8 cellular contexts compared by ENCODE assay signal in the genomic region with DNA sequence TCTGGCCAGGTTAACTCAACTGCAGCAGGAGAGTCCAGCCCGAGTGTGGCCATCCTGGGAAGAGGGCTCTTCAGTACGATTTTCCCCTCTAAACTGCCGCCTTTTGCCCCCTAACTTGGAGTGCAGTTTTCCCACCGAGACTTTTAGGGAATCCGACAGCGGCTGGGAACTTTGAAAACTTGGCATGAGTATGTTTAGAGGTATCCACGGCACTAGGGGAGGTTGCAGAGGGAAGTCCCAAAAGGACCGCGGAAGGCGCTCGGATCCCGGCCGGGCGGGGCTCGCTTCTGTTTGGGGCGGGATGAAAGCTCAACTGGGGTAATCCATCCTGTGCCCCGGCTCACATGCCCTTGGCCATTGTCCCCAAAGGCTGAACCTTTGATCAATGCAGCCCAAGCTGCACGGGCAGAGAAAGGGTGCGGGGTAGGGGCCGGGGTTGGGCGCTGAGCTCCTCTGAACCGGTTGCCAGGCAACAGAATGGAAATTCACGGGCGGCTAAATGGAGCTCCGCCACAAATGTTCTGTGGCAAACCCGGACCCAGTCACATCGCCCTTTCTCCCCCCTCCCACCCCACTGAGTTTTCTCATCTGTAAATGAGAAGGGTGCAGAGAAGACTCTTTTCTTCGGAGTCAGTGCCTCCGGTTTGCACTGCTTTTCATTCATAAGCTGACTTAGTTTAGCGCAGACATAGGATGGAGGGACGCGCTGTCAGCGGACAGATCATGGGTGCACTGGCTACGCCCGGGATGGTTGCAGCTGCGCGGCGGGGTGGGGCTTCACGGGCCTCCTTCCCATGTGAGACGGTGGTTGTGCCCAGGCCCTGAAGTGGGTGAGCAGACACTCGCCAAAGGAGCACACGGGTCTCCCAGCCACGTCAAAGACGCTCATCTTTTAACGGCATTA. TPM values are rescaled to one million over a fixed set of nuclear protein-coding genes. Genes with fewer than 3 reads are reported as not detected.
DNase-seq lines count a peak whose midpoint lies in the region; ATAC-seq and TF ChIP-seq lines count a peak whose summit lies in the region.

No MANE protein-coding gene starts in this region.

- POLR2A ChIA-PET in CD8-positive, alpha-beta T cell (lab: Charles Lee): no interaction called here
- POLR2A ChIA-PET in WTC11 (lab: Charles Lee): interaction anchor here (0.6 kb wide), 1 partner anchor 185 kb away, joined by 5 read pairs; no protein-coding TSS in a partner anchor

- peaks cover 10% of the 10 kb centered on the region for H3K4me1 ChIP-seq in CD8-positive, alpha-beta T cell (ENCODE audit: insufficient read depth, low read length)
- peaks cover 32% of the 10 kb centered on the region for H3K4me1 ChIP-seq in neuron (ENCODE audit: insufficient read depth, low read length)

- H3K9me3 Mint-ChIP-seq in CD8-positive, alpha-beta T cell: no peaks in the 10 kb centered on the region
- H3K9me3 Mint-ChIP-seq in HFFc6 (no peaks in the 10 kb centered on the region), WTC11 (no peaks in the 10 kb centered on the region)

- no peaks in the 10 kb centered on the region for H3K9me3 ChIP-seq in CD8-positive, alpha-beta T cell (ENCODE audit: low read length)
- no peaks in the 10 kb centered on the region for H3K9me3 ChIP-seq in neuron (ENCODE audit: low read length)

- peak overlapping the region; percentile 64 for H3K4me3 Mint-ChIP-seq in CD8-positive, alpha-beta T cell
- H3K4me3 Mint-ChIP-seq in HFFc6 (peak overlapping the region; percentile 83), WTC11 (peak overlapping the region; percentile 67)

- H3K36me3 ChIP-seq in CD8-positive, alpha-beta T cell (ENCODE audit: insufficient read depth, low read length): no peaks in the 10 kb centered on the region
- no peaks in the 10 kb centered on the region for H3K36me3 ChIP-seq in neuron (ENCODE audit: insufficient read depth, low read length)

- peaks cover 22% of the 10 kb centered on the region for H3K27me3 ChIP-seq in CD8-positive, alpha-beta T cell (ENCODE audit: insufficient read depth, low read length)
- H3K27me3 ChIP-seq in neuron (ENCODE audit: insufficient read depth, low read length): peaks cover 64% of the 10 kb centered on the region

- H3K4me3 ChIP-seq in CD8-positive, alpha-beta T cell (ENCODE audit: low read depth, low read length): peak overlapping the region; percentile 27
- H3K4me3 ChIP-seq in foreskin fibroblast (ENCODE audit: low read depth in 1 of 2, low read length in 2 of 2) (peak overlapping the region; percentile 26 to 44), neuron (ENCODE audit: low read length) (peak overlapping the region; percentile 38)

- H3K27ac Mint-ChIP-seq in CD8-positive, alpha-beta T cell: no peak overlapping the region
- no peak overlapping the region for H3K27ac Mint-ChIP-seq in HFFc6
- no peak overlapping the region for H3K27ac Mint-ChIP-seq in WTC11

- H3K27me3 Mint-ChIP-seq in CD8-positive, alpha-beta T cell (ENCODE audit: low read depth): peaks cover 60% of the 10 kb centered on the region
- peaks cover 21% of the 10 kb centered on the region for H3K27me3 Mint-ChIP-seq in HFFc6 (ENCODE audit: insufficient read depth)
- H3K27me3 Mint-ChIP-seq in WTC11 (ENCODE audit: low read depth): peaks cover 76% of the 10 kb centered on the region

- H3K4me1 Mint-ChIP-seq in CD8-positive, alpha-beta T cell (ENCODE audit: low read depth): peaks cover 20% of the 10 kb centered on the region
- H3K4me1 Mint-ChIP-seq in HFFc6 (ENCODE audit: low read depth): peaks cover 36% of the 10 kb centered on the region
- peaks cover 37% of the 10 kb centered on the region for H3K4me1 Mint-ChIP-seq in WTC11

- intact Hi-C loops in CD8-positive, alpha-beta T cell (cut with DNase I, micrococcal nuclease): no loop called here

- H2AFZ ChIP-seq in neuron (ENCODE audit: low read depth, low read length): peak overlapping the region; percentile 63

- no peak for TF ChIP-seq CTCF in CD8-positive, alpha-beta T cell (IDR thresholded peaks at IDR 0.05)
- no peak for TF ChIP-seq CTCF in HFFc6 (IDR thresholded peaks at IDR 0.05)
- TF ChIP-seq CTCF in WTC11 (IDR thresholded peaks at IDR 0.05): no peak
- no peak for TF ChIP-seq CTCF in foreskin fibroblast (IDR thresholded peaks at IDR 0.05; ENCODE audit: low read depth, low read length)

- no peak for ATAC-seq in CD8-positive, alpha-beta T cell
- ATAC-seq in WTC11: peak; percentile 23
- ATAC-seq in HG02981 (IDR thresholded peaks at IDR 0.05; ENCODE audit: unreplicated experiment): no peak
- no peak for ATAC-seq in esophagus mucosa

- CTCF ChIA-PET in CD8-positive, alpha-beta T cell (lab: Charles Lee): interaction anchor here (0.7 kb wide), 1 partner anchor 490 kb away, joined by 3 read pairs; no protein-coding TSS in a partner anchor
- CTCF ChIA-PET in WTC11 (lab: Charles Lee): interaction anchor here (0.9 to 1.7 kb wide), 5 partner anchors 19 to 119 kb away, joined by 3 to 11 read pairs (median 4); no protein-coding TSS in a partner anchor

- no peak overlapping the region for H3K27ac ChIP-seq in CD8-positive, alpha-beta T cell (ENCODE audit: low read depth, low read length)

- H3K36me3 Mint-ChIP-seq in CD8-positive, alpha-beta T cell: no peaks in the 10 kb centered on the region
- H3K36me3 Mint-ChIP-seq in HFFc6 (ENCODE audit: low read depth): no peaks in the 10 kb centered on the region
- no peaks in the 10 kb centered on the region for H3K36me3 Mint-ChIP-seq in WTC11

- DNase-seq in CD8-positive, alpha-beta T cell: no peak
- DNase-seq in HFFc6: no peak
- peak; percentile 43 for DNase-seq in WTC11 (ENCODE audit: low spot score)
- DNase-seq in foreskin fibroblast: peak in 1 of 2 donors; percentile 49
- DNase-seq in OCI-M2 (lab: John Stamatoyannopoulos, UW; ENCODE audit: unreplicated experiment): no peak

TF ChIP-seq in WTC11, 78 proteins besides CTCF, POLR2A, EP300 and RAD21 (continues in another document):
- TF ChIP-seq ATF6 (CRISPR knock-in tag; IDR thresholded peaks at IDR 0.05): no peak
- TF ChIP-seq GTF2I (CRISPR knock-in tag; conservative IDR thresholded peaks at IDR 0.05): no peak
- TF ChIP-seq ATF1 (CRISPR knock-in tag; IDR thresholded peaks at IDR 0.05): no peak
- no peak for TF ChIP-seq USF1 (CRISPR knock-in tag; IDR thresholded peaks at IDR 0.05)
- TF ChIP-seq ZMAT4 (CRISPR knock-in tag; IDR thresholded peaks at IDR 0.05): no peak
- TF ChIP-seq NR2C2 (CRISPR knock-in tag; IDR thresholded peaks at IDR 0.05): no peak
- no peak for TF ChIP-seq NFYB (CRISPR knock-in tag; conservative IDR thresholded peaks at IDR 0.05; ENCODE audit: low read depth)
- TF ChIP-seq MAX (CRISPR knock-in tag; IDR thresholded peaks at IDR 0.05): no peak
- TF ChIP-seq NFATC4 (CRISPR knock-in tag; IDR thresholded peaks at IDR 0.05): no peak
- TF ChIP-seq, protein P1, sequence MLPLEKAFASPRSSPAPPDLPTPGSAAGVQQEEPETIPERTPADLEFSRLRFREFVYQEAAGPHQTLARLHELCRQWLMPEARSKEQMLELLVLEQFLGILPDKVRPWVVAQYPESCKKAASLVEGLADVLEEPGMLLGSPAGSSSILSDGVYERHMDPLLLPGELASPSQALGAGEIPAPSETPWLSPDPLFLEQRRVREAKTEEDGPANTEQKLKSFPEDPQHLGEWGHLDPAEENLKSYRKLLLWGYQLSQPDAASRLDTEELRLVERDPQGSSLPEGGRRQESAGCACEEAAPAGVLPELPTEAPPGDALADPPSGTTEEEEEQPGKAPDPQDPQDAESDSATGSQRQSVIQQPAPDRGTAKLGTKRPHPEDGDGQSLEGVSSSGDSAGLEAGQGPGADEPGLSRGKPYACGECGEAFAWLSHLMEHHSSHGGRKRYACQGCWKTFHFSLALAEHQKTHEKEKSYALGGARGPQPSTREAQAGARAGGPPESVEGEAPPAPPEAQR (CRISPR knock-in tag; IDR thresholded peaks at IDR 0.05): no peak
- TF ChIP-seq ZNF317 (CRISPR knock-in tag; IDR thresholded peaks at IDR 0.05; ENCODE audit: borderline replicate concordance, low read depth): no peak

RNA-seq across cellular contexts. Expression of gene BMP6, which starts 2.3 kb away (rescaled TPM):
- not detected for total RNA-seq in CD8-positive, alpha-beta T cell
- under 1 TPM in 5 of 6 experiments, not detected in 1; 0.05 to 0.43 (median 0.11) TPM for total RNA-seq in HFFc6 (2021; fragmentation: NEBNext Ultra II Directional; extraction: Animal tissue kit (Norgen Biotek cat#: 25700))
- 1.0 to 1.2 TPM (median 1.1 TPM) in 3 replicates for total RNA-seq in WTC11 (2021)
- total RNA-seq in esophagus mucosa: 0.60 TPM
